Comparison of ENCODE assay signal across 1 cellular context in the genomic region with DNA sequence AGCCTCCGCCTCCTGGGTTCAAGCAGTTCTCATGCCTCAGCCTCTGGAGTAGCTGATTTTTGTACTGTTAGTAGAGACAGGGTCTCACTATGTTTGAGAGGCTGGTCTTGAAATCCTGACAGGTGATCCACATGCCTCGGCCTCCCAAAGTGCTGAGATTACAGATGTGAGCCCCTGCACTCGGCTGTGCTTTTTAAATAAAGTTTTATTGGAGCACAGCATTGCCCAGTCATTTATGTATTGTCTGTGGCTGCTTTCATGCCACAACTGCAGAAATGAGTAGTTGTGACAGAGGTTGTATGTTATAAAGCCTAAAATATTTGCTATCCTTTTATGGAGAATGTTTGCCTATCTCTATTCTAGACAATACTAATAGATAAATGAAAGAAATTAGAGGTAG.
TF ChIP-seq lines count a peak whose summit lies in the region.

No MANE protein-coding gene starts in this region.

TF ChIP-seq in A549, 52 proteins besides CTCF, POLR2A, EP300 and RAD21:
- TF ChIP-seq GATA3 (IDR thresholded peaks at IDR 0.05; ENCODE audit: borderline replicate concordance) (no peak), RARB (CRISPR knock-in tag; IDR thresholded peaks at IDR 0.05) (no peak), HEYL (CRISPR knock-in tag; IDR thresholded peaks at IDR 0.05) (no peak), MAZ (IDR thresholded peaks at IDR 0.05; ENCODE audit: borderline replicate concordance, low read depth, low read length) (no peak), CBX8 (IDR thresholded peaks at IDR 0.05) (no peak), ZSCAN20 (CRISPR knock-in tag; IDR thresholded peaks at IDR 0.05) (no peak), HOXB13 (CRISPR knock-in tag; IDR thresholded peaks at IDR 0.05; ENCODE audit: low read depth) (no peak), RCOR1 (IDR thresholded peaks at IDR 0.05; ENCODE audit: low read depth, low read length) (no peak), RFX5 (IDR thresholded peaks at IDR 0.05) (no peak), FOXS1 (CRISPR knock-in tag; IDR thresholded peaks at IDR 0.05) (no peak), KDM1A (IDR thresholded peaks at IDR 0.05; ENCODE audit: low read depth) (no peak)
- TF ChIP-seq, protein P1, sequence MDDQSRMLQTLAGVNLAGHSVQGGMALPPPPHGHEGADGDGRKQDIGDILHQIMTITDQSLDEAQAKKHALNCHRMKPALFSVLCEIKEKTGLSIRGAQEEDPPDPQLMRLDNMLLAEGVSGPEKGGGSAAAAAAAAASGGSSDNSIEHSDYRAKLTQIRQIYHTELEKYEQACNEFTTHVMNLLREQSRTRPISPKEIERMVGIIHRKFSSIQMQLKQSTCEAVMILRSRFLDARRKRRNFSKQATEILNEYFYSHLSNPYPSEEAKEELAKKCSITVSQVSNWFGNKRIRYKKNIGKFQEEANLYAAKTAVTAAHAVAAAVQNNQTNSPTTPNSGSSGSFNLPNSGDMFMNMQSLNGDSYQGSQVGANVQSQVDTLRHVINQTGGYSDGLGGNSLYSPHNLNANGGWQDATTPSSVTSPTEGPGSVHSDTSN (IDR thresholded peaks at IDR 0.05): no peak
